Comparison of ENCODE assay signal across 17 cellular contexts in genomic region chr1:85229574-85230097, GRCh38. TPM values are rescaled to one million over a fixed set of nuclear protein-coding genes. Genes with fewer than 3 reads are reported as not detected.
A peak's percentile ranks its signal among the peaks of the same experiment; 100 is the strongest.
DNase-seq lines count a peak whose midpoint lies in the region; TF ChIP-seq lines count a peak whose summit lies in the region.
"Had no signal": no experiment of that assay in that cellular context is flagged by ENCODE, and none has a peak within 500 bp of the region (broad histone marks: within the 10 kb centered on the region; RNA-seq: fewer than 3 reads in every experiment).

No MANE protein-coding gene starts in this region.

- H3K9me3 ChIP-seq in left ventricle myocardium inferior (replicated peaks): no peaks in the 10 kb centered on the region
- H3K9me3 ChIP-seq: adrenal gland, gastroesophageal sphincter had no signal

- DNase-seq in COLO668 (lab: John Stamatoyannopoulos, UW; ENCODE audit: unreplicated experiment) (peak; percentile 58), HEK293T (ENCODE audit: extremely low spot score) (no peak), NCI-H748 (lab: John Stamatoyannopoulos, UW; ENCODE audit: unreplicated experiment) (peak; percentile 94), left ventricle myocardium inferior (no peak), hypothalamus (lab: John Stamatoyannopoulos, UW) (no peak), occipital lobe (lab: John Stamatoyannopoulos, UW) (no peak), activated T-cell treated with anti-CD3 and anti-CD28 coated beads for 4 hours (no peak)
- DNase-seq in activated T-helper 1 cell treated with anti-CD3 and anti-CD28 coated beads, Interleukin-12 subunit alpha, Interleukin-12 subunit beta, Interleukin-2, Interleukin-4 antibody, amounts not matched to agents 30 ng/mL and 10 ng/mL and 1 ng/mL, durations not matched to agents 14 hours and 24 hours and 36 hours (ENCODE audit: low spot score): no peak
- DNase-seq: activated CD4-positive, alpha-beta T cell treated with anti-CD3 and anti-CD28 coated beads for 36 hours; activated T-cell treated with anti-CD3 and anti-CD28 coated beads, Interleukin-2, amount 50 U/mL, for 72 hours; midbrain; NCI-H226; T-helper 2 cell had no signal

- peaks cover 24% of the 10 kb centered on the region for H3K4me1 ChIP-seq in left ventricle myocardium inferior
- H3K4me1 ChIP-seq: adrenal gland had no signal

- H3K36me3 ChIP-seq in left ventricle myocardium inferior: no peaks in the 10 kb centered on the region
- H3K36me3 ChIP-seq: adrenal gland, gastroesophageal sphincter had no signal

- CTCF ChIA-PET in HEK293T (lab: Yijun Ruan, JAX): interaction anchor here (1.1 to 2.3 kb wide), 4 partner anchors 11 to 124 kb away, joined by 4 to 10 read pairs (median 6); partner anchors contain the start of gene C1orf52

- H3K9me3 Mint-ChIP-seq in activated T-helper 1 cell treated with anti-CD3 and anti-CD28 coated beads, Interleukin-12 subunit alpha, Interleukin-12 subunit beta, Interleukin-2, Interleukin-4 antibody, amounts not matched to agents 30 ng/mL and 10 ng/mL and 1 ng/mL, durations not matched to agents 14 hours and 24 hours and 36 hours: no peaks in the 10 kb centered on the region
- H3K9me3 Mint-ChIP-seq: activated T-cell treated with anti-CD3 and anti-CD28 coated beads, Interleukin-2, amount 50 U/mL, for 72 hours had no signal

- no peaks in the 10 kb centered on the region for H3K36me3 Mint-ChIP-seq in activated T-helper 1 cell treated with anti-CD3 and anti-CD28 coated beads, Interleukin-12 subunit alpha, Interleukin-12 subunit beta, Interleukin-2, Interleukin-4 antibody, amounts not matched to agents 30 ng/mL and 10 ng/mL and 1 ng/mL, durations not matched to agents 14 hours and 24 hours and 36 hours (ENCODE audit: low read depth)

- intact Hi-C loops in left ventricle myocardium inferior (cut with micrococcal nuclease): no loop called here
- intact Hi-C loops in activated T-helper 1 cell treated with anti-CD3 and anti-CD28 coated beads, Interleukin-12 subunit alpha, Interleukin-12 subunit beta, Interleukin-2, Interleukin-4 antibody, amounts not matched to agents 30 ng/mL and 10 ng/mL and 1 ng/mL, durations not matched to agents 14 hours and 24 hours and 36 hours (cut with micrococcal nuclease): no loop called here

- peak overlapping the region; percentile 88 for H3K27ac ChIP-seq in left ventricle myocardium inferior (replicated peaks)
- H3K27ac ChIP-seq: adrenal gland, HL-60, parathyroid adenoma had no signal

- POLR2A ChIA-PET in HEK293T (lab: Yijun Ruan, JAX): interaction anchor here (1.5 kb wide), 1 partner anchor 10 kb away, joined by 4 read pairs; no protein-coding TSS in a partner anchor

- no peaks in the 10 kb centered on the region for H3K4me1 Mint-ChIP-seq in activated T-helper 1 cell treated with anti-CD3 and anti-CD28 coated beads, Interleukin-12 subunit alpha, Interleukin-12 subunit beta, Interleukin-2, Interleukin-4 antibody, amounts not matched to agents 30 ng/mL and 10 ng/mL and 1 ng/mL, durations not matched to agents 14 hours and 24 hours and 36 hours (ENCODE audit: low read depth)
- H3K4me1 Mint-ChIP-seq: activated CD4-positive, alpha-beta T cell treated with anti-CD3 and anti-CD28 coated beads for 36 hours had no signal

- no peak overlapping the region for H3K4me3 ChIP-seq in left ventricle myocardium inferior
- H3K4me3 ChIP-seq: adrenal gland, gastroesophageal sphincter had no signal

- no peak overlapping the region for H3K27ac Mint-ChIP-seq in activated T-helper 1 cell treated with anti-CD3 and anti-CD28 coated beads, Interleukin-12 subunit alpha, Interleukin-12 subunit beta, Interleukin-2, Interleukin-4 antibody, amounts not matched to agents 30 ng/mL and 10 ng/mL and 1 ng/mL, durations not matched to agents 14 hours and 24 hours and 36 hours
- H3K27ac Mint-ChIP-seq: activated CD4-positive, alpha-beta T cell treated with anti-CD3 and anti-CD28 coated beads for 36 hours; activated T-cell treated with anti-CD3 and anti-CD28 coated beads, Interleukin-2, amount 50 U/mL, for 72 hours had no signal

- TF ChIP-seq CTCF in left ventricle myocardium inferior (IDR thresholded peaks at IDR 0.05; ENCODE audit: borderline replicate concordance): no peak

- H3K4me3 Mint-ChIP-seq in activated T-helper 1 cell treated with anti-CD3 and anti-CD28 coated beads, Interleukin-12 subunit alpha, Interleukin-12 subunit beta, Interleukin-2, Interleukin-4 antibody, amounts not matched to agents 30 ng/mL and 10 ng/mL and 1 ng/mL, durations not matched to agents 14 hours and 24 hours and 36 hours: no peak overlapping the region
- H3K4me3 Mint-ChIP-seq: activated CD4-positive, alpha-beta T cell treated with anti-CD3 and anti-CD28 coated beads for 36 hours; activated T-cell treated with anti-CD3 and anti-CD28 coated beads, Interleukin-2, amount 50 U/mL, for 72 hours had no signal

- H3K27me3 ChIP-seq in left ventricle myocardium inferior (ENCODE audit: low read depth): no peaks in the 10 kb centered on the region
- H3K27me3 ChIP-seq: adrenal gland, gastroesophageal sphincter had no signal

- H3K27me3 Mint-ChIP-seq in activated T-helper 1 cell treated with anti-CD3 and anti-CD28 coated beads, Interleukin-12 subunit alpha, Interleukin-12 subunit beta, Interleukin-2, Interleukin-4 antibody, amounts not matched to agents 30 ng/mL and 10 ng/mL and 1 ng/mL, durations not matched to agents 14 hours and 24 hours and 36 hours (ENCODE audit: insufficient read depth): peaks cover 18% of the 10 kb centered on the region
- H3K27me3 Mint-ChIP-seq: activated CD4-positive, alpha-beta T cell treated with anti-CD3 and anti-CD28 coated beads for 36 hours had no signal

TF ChIP-seq in HEK293T, 16 proteins besides CTCF, POLR2A, EP300 and RAD21:
- no peak for TF ChIP-seq TARDBP (IDR thresholded peaks at IDR 0.05)
- TF ChIP-seq ZNF384 (IDR thresholded peaks at IDR 0.05): peak; percentile 23; the same call in 1 of the 2 replicates
- no peak for TF ChIP-seq FOXA1 (IDR thresholded peaks at IDR 0.05)
- TF ChIP-seq, protein P1, sequence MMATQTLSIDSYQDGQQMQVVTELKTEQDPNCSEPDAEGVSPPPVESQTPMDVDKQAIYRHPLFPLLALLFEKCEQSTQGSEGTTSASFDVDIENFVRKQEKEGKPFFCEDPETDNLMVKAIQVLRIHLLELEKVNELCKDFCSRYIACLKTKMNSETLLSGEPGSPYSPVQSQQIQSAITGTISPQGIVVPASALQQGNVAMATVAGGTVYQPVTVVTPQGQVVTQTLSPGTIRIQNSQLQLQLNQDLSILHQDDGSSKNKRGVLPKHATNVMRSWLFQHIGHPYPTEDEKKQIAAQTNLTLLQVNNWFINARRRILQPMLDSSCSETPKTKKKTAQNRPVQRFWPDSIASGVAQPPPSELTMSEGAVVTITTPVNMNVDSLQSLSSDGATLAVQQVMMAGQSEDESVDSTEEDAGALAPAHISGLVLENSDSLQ (IDR thresholded peaks at IDR 0.05): peak; percentile 77

RNA-seq across cellular contexts. Expression of gene SYDE2, which starts 28.8 kb away (rescaled TPM):
- 21.4 TPM for total RNA-seq in left ventricle myocardium inferior
- total RNA-seq in activated T-helper 1 cell treated with anti-CD3 and anti-CD28 coated beads, Interleukin-12 subunit alpha, Interleukin-12 subunit beta, Interleukin-2, Interleukin-4 antibody, amounts not matched to agents 30 ng/mL and 10 ng/mL and 1 ng/mL, durations not matched to agents 14 hours and 24 hours and 36 hours: 0.76 and 0.83 TPM in 2 replicates
- 2.3 TPM for total RNA-seq in occipital lobe

RNA-seq across cellular contexts. Expression of gene C1orf52, which starts 29.8 kb away (rescaled TPM):
- total RNA-seq in left ventricle myocardium inferior (18.5 TPM), occipital lobe (21.5 TPM)
- 30.9 and 31.6 TPM in 2 replicates for total RNA-seq in activated T-helper 1 cell treated with anti-CD3 and anti-CD28 coated beads, Interleukin-12 subunit alpha, Interleukin-12 subunit beta, Interleukin-2, Interleukin-4 antibody, amounts not matched to agents 30 ng/mL and 10 ng/mL and 1 ng/mL, durations not matched to agents 14 hours and 24 hours and 36 hours

RNA-seq across cellular contexts. Expression of gene BCL10, which starts 46.8 kb away (rescaled TPM):
- 7.8 TPM for total RNA-seq in left ventricle myocardium inferior
- total RNA-seq in activated T-helper 1 cell treated with anti-CD3 and anti-CD28 coated beads, Interleukin-12 subunit alpha, Interleukin-12 subunit beta, Interleukin-2, Interleukin-4 antibody, amounts not matched to agents 30 ng/mL and 10 ng/mL and 1 ng/mL, durations not matched to agents 14 hours and 24 hours and 36 hours: 25.1 and 28.8 TPM in 2 replicates
- 35.4 TPM for total RNA-seq in occipital lobe

Comparison
In these comparisons a context has a peak if more than half of its experiments do, and no peak if none do; other contexts are left out.
1. DNase-seq: peak in COLO668 (single experiment) and NCI-H748 (single experiment); none in HEK293T (single experiment), left ventricle myocardium inferior (single experiment), hypothalamus (0 of 51), activated T-helper 1 cell treated with anti-CD3 and anti-CD28 coated beads, Interleukin-12 subunit alpha, Interleukin-12 subunit beta, Interleukin-2, Interleukin-4 antibody, amounts not matched to agents 30 ng/mL and 10 ng/mL and 1 ng/mL, durations not matched to agents 14 hours and 24 hours and 36 hours (single experiment), occipital lobe (single experiment) and activated T-cell treated with anti-CD3 and anti-CD28 coated beads for 4 hours (single experiment).